ENCODE assay signal across 31 cellular contexts in genomic region chr1:7657287-7658126, GRCh38.
"Had no signal": no experiment of that assay in that cellular context is flagged by ENCODE, and none has a peak within 500 bp of the region (broad histone marks: within the 10 kb centered on the region; RNA-seq: fewer than 3 reads in every experiment).

No MANE protein-coding gene starts in this region.

- H3K4me3 ChIP-seq: cardiac muscle cell, PC-9 had no signal

- H3K4me2 ChIP-seq: PC-9 had no signal

- H3K36me3 ChIP-seq: cardiac muscle cell, WERI-Rb-1 had no signal

- H3K27ac ChIP-seq: cardiac muscle cell, PC-9, RWPE1, WERI-Rb-1 had no signal

- H2AFZ ChIP-seq: PC-9 had no signal

- FAIRE-seq: RCC 7860 had no signal

- ATAC-seq: activated CD8-positive, alpha-beta memory T cell treated with anti-CD3 and anti-CD28 coated beads, Interleukin-2, amount 10 ng/mL, durations not matched to agents 7 days and 5 days; activated T-helper 17 cell treated with anti-CD3 and anti-CD28 coated beads, Interleukin-2, amount 50 U/mL, for 72 hours had no signal

- DNase-seq: activated CD4-positive, alpha-beta memory T cell treated with anti-CD3 and anti-CD28 coated beads, Interleukin-2, amount 10 ng/mL, durations not matched to agents 7 days and 5 days; activated CD4-positive, alpha-beta T cell treated with anti-CD3 and anti-CD28 coated beads for 1 hour; activated CD4-positive, alpha-beta T cell treated with anti-CD3 and anti-CD28 coated beads for 48 hours; activated CD4-positive, CD25-positive, alpha-beta regulatory T cell; activated CD8-positive, alpha-beta memory T cell treated with anti-CD3 and anti-CD28 coated beads for 24 hours; activated CD8-positive, alpha-beta memory T cell treated with anti-CD3 and anti-CD28 coated beads, Interleukin-2, amount 10 ng/mL, durations not matched to agents 7 days and 5 days; activated CD8-positive, alpha-beta memory T cell treated with anti-CD3 and anti-CD28 coated beads, Interleukin-2, amount 50 U/mL, for 48 hours; activated effector memory CD4-positive, alpha-beta T cell treated with anti-CD3 and anti-CD28 coated beads, Interleukin-2, amount 50 U/mL, for 16 hours; activated naive CD4-positive, alpha-beta T cell; activated naive CD4-positive, alpha-beta T cell treated with anti-CD3 and anti-CD28 coated beads, Interleukin-2, amount 50 U/mL, for 16 hours; activated naive CD8-positive, alpha-beta T cell treated with anti-CD3 and anti-CD28 coated beads for 36 hours; activated T-cell treated with anti-CD3 and anti-CD28 coated beads, Interleukin-2, amount 50 U/mL, for 48 hours; amniotic stem cell; aorta; NCI-H146; NCI-H187; NCI-H2029 treated with DMSO at 0.1 percent for 48 hours; NCI-H2107; NCI-H2171 treated with DMSO at 0.1 percent for 48 hours; NCI-H510A; NCI-H526; NCI-H748 treated with DMSO at 0.1 percent for 48 hours; PC-9; Right ventricle myocardium superior; SW 1271; T1000; WERI-Rb-1 had no signal

- H3K27me3 ChIP-seq: cardiac muscle cell had no signal
